Comparison of ENCODE assay signal across 11 cellular contexts in the genomic region with DNA sequence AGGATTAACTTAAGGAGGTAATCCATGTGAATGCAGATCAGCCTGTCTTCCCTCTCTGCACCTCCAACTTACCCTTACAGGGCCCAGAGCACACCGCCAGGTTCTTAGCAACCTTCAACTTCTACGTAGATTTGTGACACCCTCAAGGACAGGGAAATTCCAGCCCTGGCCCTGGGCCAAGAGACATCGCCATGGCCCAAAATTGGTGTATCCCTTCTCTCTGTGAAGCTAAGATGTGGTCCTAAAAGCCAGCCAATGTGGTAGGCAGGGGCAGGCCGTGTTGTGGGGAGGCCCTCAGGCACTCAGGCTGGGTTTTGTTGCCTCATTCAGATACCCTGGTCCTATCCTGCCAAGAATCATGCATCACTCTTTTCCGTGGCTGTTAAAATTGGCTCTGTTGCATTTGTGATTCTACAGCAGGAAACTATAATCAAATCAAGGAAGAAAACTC.
DNase-seq lines count a peak whose midpoint lies in the region; ATAC-seq, FAIRE-seq and TF ChIP-seq lines count a peak whose summit lies in the region.
"Had no signal": no experiment of that assay in that cellular context is flagged by ENCODE, and none has a peak within 500 bp of the region (broad histone marks: within the 10 kb centered on the region; RNA-seq: fewer than 3 reads in every experiment).

No MANE protein-coding gene starts in this region.

- no peak overlapping the region for H3K27ac ChIP-seq in CD4-positive, alpha-beta memory T cell (ENCODE audit: low read depth, low read length)
- H3K27ac ChIP-seq in adrenal gland, result no peak overlapping the region
- H3K27ac ChIP-seq in naive thymus-derived CD4-positive, alpha-beta T cell (ENCODE audit: low read depth, low read length), result peak overlapping the region; percentile 44

- no peak for TF ChIP-seq CTCF in adrenal gland (IDR thresholded peaks at IDR 0.05)

- FAIRE-seq in frontal cortex (lab: Jason Lieb, UNC), result no peak

- peak; percentile 67 for ATAC-seq in naive thymus-derived CD4-positive, alpha-beta T cell
- ATAC-seq in HG02610 (IDR thresholded peaks at IDR 0.05; ENCODE audit: unreplicated experiment) (no peak), HG03378 (IDR thresholded peaks at IDR 0.05; ENCODE audit: unreplicated experiment) (no peak)

- peak in 4 of 5 donors; percentile 4 to 64 (median 16) for DNase-seq in CD4-positive, alpha-beta memory T cell
- DNase-seq in RPMI7951 (ENCODE audit: low read depth), result peak; percentile 75
- peak in 5 of 7 donors; percentile 6 to 54 (median 28) for DNase-seq in adrenal gland
- DNase-seq in naive thymus-derived CD4-positive, alpha-beta T cell, result peak in 8 of 9 donors; percentile 3 to 37 (median 16)
- no peak for DNase-seq in frontal cortex (ENCODE audit: low spot score in 2 of 2)
- DNase-seq in NOMO-1 treated with dmso at 0.1 percent for 144 hours (lab: John Stamatoyannopoulos, UW; ENCODE audit: unreplicated experiment), result no peak
- DNase-seq: heart right ventricle, mucosa of descending colon, NCI-H510A had no signal

- peaks cover 18% of the 10 kb centered on the region for H3K4me1 ChIP-seq in CD4-positive, alpha-beta memory T cell (ENCODE audit: insufficient read depth, low read length)
- peaks cover 0 to 4% of the 10 kb centered on the region in 2 donors for H3K4me1 ChIP-seq in adrenal gland (replicated peaks in 1 of 2)
- H3K4me1 ChIP-seq in naive thymus-derived CD4-positive, alpha-beta T cell (ENCODE audit: control insufficient read depth in 2 of 2, insufficient read depth in 2 of 2, low read length in 2 of 2), result peaks cover 16 to 25% of the 10 kb centered on the region in 2 donors

- H3K9me3 ChIP-seq in CD4-positive, alpha-beta memory T cell (ENCODE audit: control insufficient read depth in 1 of 2, low read length in 2 of 2), result no peaks in the 10 kb centered on the region
- no peaks in the 10 kb centered on the region for H3K9me3 ChIP-seq in adrenal gland (replicated peaks in 1 of 3)
- no peaks in the 10 kb centered on the region for H3K9me3 ChIP-seq in naive thymus-derived CD4-positive, alpha-beta T cell (ENCODE audit: control insufficient read depth in 2 of 3, low read length in 3 of 3)
- H3K9me3 ChIP-seq: heart right ventricle, mucosa of descending colon had no signal

- CTCF ChIA-PET in CD4-positive, alpha-beta memory T cell (lab: Charles Lee; ENCODE audit: partially characterized antibody), result no interaction called here
- CTCF ChIA-PET in naive thymus-derived CD4-positive, alpha-beta T cell (lab: Charles Lee), result no interaction called here

- peaks cover 0 to 2% (median 0%) of the 10 kb centered on the region in 8 donors for H3K9me3 Mint-ChIP-seq in CD4-positive, alpha-beta memory T cell
- H3K9me3 Mint-ChIP-seq in naive thymus-derived CD4-positive, alpha-beta T cell, result peaks cover 0 to 2% (median 0%) of the 10 kb centered on the region in 11 donors

- no peak for TF ChIP-seq POLR2A in adrenal gland (IDR thresholded peaks at IDR 0.05)

- peak overlapping the region in 1 of 2 donors; percentile 11 for H3K4me3 ChIP-seq in CD4-positive, alpha-beta memory T cell (ENCODE audit: low read length in 2 of 2)
- H3K4me3 ChIP-seq in adrenal gland, result no peak overlapping the region
- H3K4me3 ChIP-seq in naive thymus-derived CD4-positive, alpha-beta T cell (ENCODE audit: low read length), result no peak overlapping the region
- H3K4me3 ChIP-seq: heart right ventricle, mucosa of descending colon had no signal

- peak overlapping the region in 7 of 8 donors; percentile 59 to 84 (median 70) for H3K4me3 Mint-ChIP-seq in CD4-positive, alpha-beta memory T cell
- H3K4me3 Mint-ChIP-seq in naive thymus-derived CD4-positive, alpha-beta T cell, result peak overlapping the region; percentile 34 to 76 (median 59)

- 26 to 45% (median 38%) methylated on average over 4 to 5 of the region's 5 CpGs for WGBS in adrenal gland, 4 donors

- no peaks in the 10 kb centered on the region for H3K27me3 ChIP-seq in CD4-positive, alpha-beta memory T cell (ENCODE audit: insufficient read depth, low read length)
- H3K27me3 ChIP-seq in adrenal gland, result no peaks in the 10 kb centered on the region
- no peaks in the 10 kb centered on the region for H3K27me3 ChIP-seq in naive thymus-derived CD4-positive, alpha-beta T cell (ENCODE audit: control insufficient read depth in 2 of 2, insufficient read depth in 2 of 2, low read length in 2 of 2)

- POLR2A ChIA-PET in CD4-positive, alpha-beta memory T cell (lab: Charles Lee; ENCODE audit: partially characterized antibody), result no interaction called here
- POLR2A ChIA-PET in naive thymus-derived CD4-positive, alpha-beta T cell (lab: Charles Lee), result no interaction called here

- peak overlapping the region; percentile 30 to 94 (median 93) for H3K27ac Mint-ChIP-seq in CD4-positive, alpha-beta memory T cell
- H3K27ac Mint-ChIP-seq in naive thymus-derived CD4-positive, alpha-beta T cell, result peak overlapping the region; percentile 57 to 90 (median 83)

- H3K27me3 Mint-ChIP-seq in CD4-positive, alpha-beta memory T cell, result peaks cover 2 to 4% of the 10 kb centered on the region in 2 donors
- H3K27me3 Mint-ChIP-seq in naive thymus-derived CD4-positive, alpha-beta T cell, result peaks cover 0 to 6% (median 0%) of the 10 kb centered on the region in 5 donors

- no peaks in the 10 kb centered on the region for H3K36me3 Mint-ChIP-seq in CD4-positive, alpha-beta memory T cell
- peaks cover 0 to 10% (median 0%) of the 10 kb centered on the region in 5 donors for H3K36me3 Mint-ChIP-seq in naive thymus-derived CD4-positive, alpha-beta T cell

- intact Hi-C loops in CD4-positive, alpha-beta memory T cell (cut with micrococcal nuclease), result no loop called here
- intact Hi-C loops in adrenal gland (cut with DNase I), result no loop called here
- intact Hi-C loops in naive thymus-derived CD4-positive, alpha-beta T cell (cut with micrococcal nuclease), result loop anchor here in 1 of 2 donors (10.0 kb wide), 1 partner anchor 1674 kb away; a partner anchor contains a TSS

- H3K36me3 ChIP-seq in CD4-positive, alpha-beta memory T cell (ENCODE audit: insufficient read depth, low read length), result no peaks in the 10 kb centered on the region
- no peaks in the 10 kb centered on the region for H3K36me3 ChIP-seq in adrenal gland (replicated peaks in 1 of 2)
- H3K36me3 ChIP-seq in naive thymus-derived CD4-positive, alpha-beta T cell (ENCODE audit: control insufficient read depth in 2 of 3, insufficient read depth in 3 of 3, low read length in 3 of 3), result no peaks in the 10 kb centered on the region
- H3K36me3 ChIP-seq: heart right ventricle had no signal

- H3K4me1 Mint-ChIP-seq in CD4-positive, alpha-beta memory T cell, result peaks cover 16 to 32% (median 25%) of the 10 kb centered on the region in 4 donors
- H3K4me1 Mint-ChIP-seq in naive thymus-derived CD4-positive, alpha-beta T cell, result peaks cover 24 to 46% (median 36%) of the 10 kb centered on the region in 7 donors

Comparison
In these comparisons a context has a peak if more than half of its experiments do, and no peak if none do; other contexts are left out.
1. DNase-seq: peak in CD4-positive, alpha-beta memory T cell (4 of 5), RPMI7951 (single experiment), adrenal gland (5 of 7) and naive thymus-derived CD4-positive, alpha-beta T cell (8 of 9); none in frontal cortex (0 of 2) and NOMO-1 treated with dmso at 0.1 percent for 144 hours (single experiment).